In genomic region chr18:3264362-3264761, GRCh38 we compare ENCODE assay signal across 12 cellular contexts. TPM values are rescaled to one million over a fixed set of nuclear protein-coding genes. Genes with fewer than 3 reads are reported as not detected.
DNase-seq lines count a peak whose midpoint lies in the region; ATAC-seq, FAIRE-seq and TF ChIP-seq lines count a peak whose summit lies in the region.
"Had no signal": no experiment of that assay in that cellular context is flagged by ENCODE, and none has a peak within 500 bp of the region (broad histone marks: within the 10 kb centered on the region; RNA-seq: fewer than 3 reads in every experiment).

No MANE protein-coding gene starts in this region.

- H3K4ac ChIP-seq in trophoblast cell (ENCODE audit: low read depth, low read length), result peak overlapping the region; percentile 89

- H2AFZ ChIP-seq in GM23338, result no peak overlapping the region
- H2AFZ ChIP-seq in trophoblast cell (ENCODE audit: insufficient read depth, low read length, poor library complexity), result no peak overlapping the region

- no peak for ATAC-seq in GM23338
- no peak for ATAC-seq in left ventricle myocardium superior
- no peak for ATAC-seq in HG03095 (IDR thresholded peaks at IDR 0.05; ENCODE audit: unreplicated experiment)

- peaks cover 70% of the 10 kb centered on the region for H3K79me2 ChIP-seq in GM23338 (replicated peaks; ENCODE audit: insufficient read depth)
- H3K79me2 ChIP-seq in trophoblast cell (ENCODE audit: control insufficient read depth, insufficient read depth, low read length, poor library complexity), result peaks cover 32% of the 10 kb centered on the region

- H3K9me3 ChIP-seq in duodenal mucosa (ENCODE audit: control insufficient read depth in 1 of 2, low read length in 2 of 2) (no peaks in the 10 kb centered on the region), trophoblast cell (ENCODE audit: insufficient read depth, low read depth, low read length) (no peaks in the 10 kb centered on the region)
- H3K9me3 ChIP-seq: prostate gland had no signal

- no peak overlapping the region for H3K14ac ChIP-seq in trophoblast cell (ENCODE audit: low read length)

- peak overlapping the region; percentile 6; the same call in 1 of the 3 replicates for H3K4me3 Mint-ChIP-seq in GM23338

- peaks cover 16% of the 10 kb centered on the region for H3K79me1 ChIP-seq in trophoblast cell (ENCODE audit: low read length)

- no peaks in the 10 kb centered on the region; the same call in 2 of the 3 replicates for H3K36me3 Mint-ChIP-seq in GM23338 (ENCODE audit: low read depth)

- WGBS in trophoblast cell (ENCODE audit: extremely low coverage, insufficient coverage, insufficient read length), result no CpG with 5 or more reads among the region's 2 CpGs

- H3K9me2 ChIP-seq in GM23338 (ENCODE audit: insufficient read depth), result no peaks in the 10 kb centered on the region

- H3K9ac ChIP-seq in duodenal mucosa (ENCODE audit: low read depth in 1 of 2, low read length in 2 of 2) (peak overlapping the region in 1 of 2 donors; percentile 7), trophoblast cell (ENCODE audit: low read length) (no peak overlapping the region)
- H3K9ac ChIP-seq: KMS-11 had no signal

- no peak for FAIRE-seq in RCC 7860 (lab: Jason Lieb, UNC)

- peaks cover 49% of the 10 kb centered on the region for H4K20me1 ChIP-seq in GM23338 (replicated peaks; ENCODE audit: insufficient read depth)

- H3K27ac ChIP-seq in GM23338 (ENCODE audit: low read depth) (no peak overlapping the region), duodenal mucosa (ENCODE audit: low read depth, low read length) (no peak overlapping the region), trophoblast cell (ENCODE audit: low read depth, low read length) (no peak overlapping the region)
- H3K27ac ChIP-seq: KMS-11, prostate gland had no signal

- H3K4me2 ChIP-seq in GM23338, result no peak overlapping the region
- peak overlapping the region; percentile 47 for H3K4me2 ChIP-seq in trophoblast cell (ENCODE audit: low read length)

- H2BK120ac ChIP-seq in trophoblast cell (ENCODE audit: insufficient read depth, low read length, poor library complexity), result no peak overlapping the region

- no peak overlapping the region for H3K23ac ChIP-seq in trophoblast cell (ENCODE audit: low read length)

- DNase-seq in GM23338 (ENCODE audit: low spot score) (no peak), RKO (ENCODE audit: low spot score) (peak; percentile 71), trophoblast cell (no peak), left ventricle myocardium superior (no peak), islet precursor cell (no peak), RCC 7860 (ENCODE audit: low spot score) (no peak)
- DNase-seq: head of caudate nucleus had no signal

- no peaks in the 10 kb centered on the region for H3K27me3 ChIP-seq in GM23338 (ENCODE audit: insufficient read depth)
- no peaks in the 10 kb centered on the region for H3K27me3 ChIP-seq in duodenal mucosa (ENCODE audit: control insufficient read depth in 1 of 2, insufficient read depth in 2 of 2, low read length in 2 of 2)
- no peaks in the 10 kb centered on the region for H3K27me3 ChIP-seq in trophoblast cell (ENCODE audit: insufficient read depth, low read length)

- no peak overlapping the region for H4K8ac ChIP-seq in trophoblast cell (ENCODE audit: low read depth, low read length)

- H3K27ac Mint-ChIP-seq in GM23338, result peak overlapping the region; percentile 19; the same call in 1 of the 2 replicates

- H3K4me1 ChIP-seq in GM23338 (ENCODE audit: insufficient read depth), result peaks cover 12% of the 10 kb centered on the region
- peaks cover 56 to 60% of the 10 kb centered on the region in 2 donors for H3K4me1 ChIP-seq in duodenal mucosa (ENCODE audit: control insufficient read depth in 1 of 2, insufficient read depth in 2 of 2, low read length in 2 of 2)
- H3K4me1 ChIP-seq in trophoblast cell (ENCODE audit: control insufficient read depth in 1 of 2, insufficient read depth in 2 of 2, low read length in 2 of 2), result peaks cover 8 to 23% of the 10 kb centered on the region in 2 experiments

- no peaks in the 10 kb centered on the region for H3F3A ChIP-seq in GM23338 (replicated peaks; ENCODE audit: low read depth)

- H3K9me3 Mint-ChIP-seq in GM23338, result no peaks in the 10 kb centered on the region

- H3K27me3 Mint-ChIP-seq in GM23338 (ENCODE audit: insufficient read depth, low read depth, poor library complexity), result peaks cover 6% of the 10 kb centered on the region

- intact Hi-C loops in left ventricle myocardium superior (cut with micrococcal nuclease), result no loop called here

- peaks cover 47% of the 10 kb centered on the region for H3K4me1 Mint-ChIP-seq in GM23338

- TF ChIP-seq CTCF in GM23338 (conservative IDR thresholded peaks at IDR 0.05; ENCODE audit: low read depth in 2 of 2), result no peak

- H3K18ac ChIP-seq in trophoblast cell (ENCODE audit: low read length), result no peak overlapping the region

- H4K91ac ChIP-seq in trophoblast cell (ENCODE audit: low read depth, low read length), result no peak overlapping the region

- no peak overlapping the region for H3K4me3 ChIP-seq in GM23338
- H3K4me3 ChIP-seq in duodenal mucosa (ENCODE audit: low read depth in 1 of 2, low read length in 2 of 2), result peak overlapping the region; percentile 39 to 96
- peak overlapping the region; percentile 39 for H3K4me3 ChIP-seq in trophoblast cell (ENCODE audit: low read depth, low read length)

- H2BK5ac ChIP-seq in trophoblast cell (ENCODE audit: low read depth, low read length, poor library complexity), result no peak overlapping the region

- H3K36me3 ChIP-seq in GM23338 (ENCODE audit: insufficient read depth), result no peaks in the 10 kb centered on the region
- H3K36me3 ChIP-seq in duodenal mucosa (ENCODE audit: control insufficient read depth in 1 of 2, insufficient read depth in 2 of 2, low read length in 2 of 2), result peaks cover 0 to under 1% of the 10 kb centered on the region in 2 donors
- H3K36me3 ChIP-seq in trophoblast cell (ENCODE audit: control insufficient read depth in 1 of 2, insufficient read depth in 2 of 2, low read length in 2 of 2), result peaks cover 3 to 4% of the 10 kb centered on the region in 2 experiments
- H3K36me3 ChIP-seq: prostate gland had no signal

- no peak overlapping the region for H2BK12ac ChIP-seq in trophoblast cell (ENCODE audit: low read length)

- H2AK5ac ChIP-seq in trophoblast cell (ENCODE audit: low read length), result no peak overlapping the region

- no peak overlapping the region for H4K12ac ChIP-seq in trophoblast cell (ENCODE audit: low read depth, low read length)

TF ChIP-seq in GM23338, 12 proteins besides CTCF, POLR2A, EP300 and RAD21 (continues in another document):
- no peak for TF ChIP-seq ZNF331 (CRISPR knock-in tag; IDR thresholded peaks at IDR 0.05; ENCODE audit: low read depth)

RNA-seq across cellular contexts. Expression of gene MYL12B, which starts 2.4 kb away (rescaled TPM):
- total RNA-seq in GM23338 (2014; rRNA removed; shearing (Covaris generic)), result 152 and 165 TPM in 2 replicates
- 282 and 330 TPM in 2 replicates for polyA plus RNA-seq in GM23338 (2016; fragmentation: Nextera tagmentation; extraction: Ambion mirVana)
- polyA plus RNA-seq in trophoblast cell (2013), result 559 and 577 TPM in 2 replicates
- total RNA-seq in left ventricle myocardium superior, result 168 TPM

RNA-seq across cellular contexts. Expression of gene MYL12A, which starts 16.8 kb away (rescaled TPM):
- 206 and 244 TPM in 2 replicates for total RNA-seq in GM23338 (2014; rRNA removed; shearing (Covaris generic))
- polyA plus RNA-seq in GM23338 (2016; fragmentation: Nextera tagmentation; extraction: Ambion mirVana), result 475 and 502 TPM in 2 replicates
- polyA plus RNA-seq in trophoblast cell (2013), result 475 and 498 TPM in 2 replicates
- total RNA-seq in left ventricle myocardium superior, result 1,328 TPM

RNA-seq across cellular contexts. Expression of gene MYOM1, which starts 44.6 kb away (rescaled TPM):
- total RNA-seq in GM23338 (2014; rRNA removed; shearing (Covaris generic)), result 0.08 and 0.38 TPM in 2 replicates
- polyA plus RNA-seq in GM23338 (2016; fragmentation: Nextera tagmentation; extraction: Ambion mirVana), result 0.21 and 0.27 TPM in 2 replicates
- 0.08 and 0.15 TPM in 2 replicates for polyA plus RNA-seq in trophoblast cell (2013)
- 724 TPM for total RNA-seq in left ventricle myocardium superior
- total RNA-seq: RPMI7951 had no signal

Comparison
In these comparisons a context has a peak if more than half of its experiments do, and no peak if none do; other contexts are left out.
1. RNA of gene MYOM1, which starts 44.6 kb away (total RNA-seq): 724 TPM in left ventricle myocardium superior (single experiment); 0.08 to 0.38 TPM in GM23338; every median in the first group is over 100 times any median in the second.